6 cellular contexts compared by ENCODE assay signal in the genomic region with DNA sequence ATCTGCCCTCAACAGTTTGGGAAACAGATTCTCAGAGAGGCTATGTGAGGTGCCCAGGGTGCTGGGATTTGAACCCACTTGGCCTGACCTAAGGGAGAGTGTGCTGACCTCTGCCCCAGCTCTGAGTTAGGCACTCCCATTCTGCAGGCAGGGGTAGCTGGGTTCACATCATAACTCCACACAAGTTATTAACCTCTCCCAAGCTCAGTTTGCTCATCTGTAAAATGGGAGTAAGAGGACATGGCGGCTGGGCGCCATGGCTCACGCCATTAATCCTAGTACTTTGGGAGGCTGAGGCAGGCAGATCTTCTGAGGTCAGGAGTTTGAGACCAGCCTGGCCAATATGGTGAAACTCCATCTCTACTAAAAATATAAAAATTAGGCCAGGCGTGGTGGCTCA.
"Had no signal": no experiment of that assay in that cellular context is flagged by ENCODE, and none has a peak within 500 bp of the region (broad histone marks: within the 10 kb centered on the region; RNA-seq: fewer than 3 reads in every experiment).

No MANE protein-coding gene starts in this region.

- H3K9me3 ChIP-seq: HAP-1 had no signal

- H3K4me1 ChIP-seq: HAP-1 had no signal

- H2AFZ ChIP-seq: GM23338 had no signal

- H3K36me3 ChIP-seq: HAP-1 had no signal

- H3K4me2 ChIP-seq: GM23338 had no signal

- H3K4me3 ChIP-seq: GM23338, HAP-1 had no signal

- FAIRE-seq: HTR-8/SVneo had no signal

- DNase-seq: H7, HFFc6, KG1 had no signal
